In the genomic region with DNA sequence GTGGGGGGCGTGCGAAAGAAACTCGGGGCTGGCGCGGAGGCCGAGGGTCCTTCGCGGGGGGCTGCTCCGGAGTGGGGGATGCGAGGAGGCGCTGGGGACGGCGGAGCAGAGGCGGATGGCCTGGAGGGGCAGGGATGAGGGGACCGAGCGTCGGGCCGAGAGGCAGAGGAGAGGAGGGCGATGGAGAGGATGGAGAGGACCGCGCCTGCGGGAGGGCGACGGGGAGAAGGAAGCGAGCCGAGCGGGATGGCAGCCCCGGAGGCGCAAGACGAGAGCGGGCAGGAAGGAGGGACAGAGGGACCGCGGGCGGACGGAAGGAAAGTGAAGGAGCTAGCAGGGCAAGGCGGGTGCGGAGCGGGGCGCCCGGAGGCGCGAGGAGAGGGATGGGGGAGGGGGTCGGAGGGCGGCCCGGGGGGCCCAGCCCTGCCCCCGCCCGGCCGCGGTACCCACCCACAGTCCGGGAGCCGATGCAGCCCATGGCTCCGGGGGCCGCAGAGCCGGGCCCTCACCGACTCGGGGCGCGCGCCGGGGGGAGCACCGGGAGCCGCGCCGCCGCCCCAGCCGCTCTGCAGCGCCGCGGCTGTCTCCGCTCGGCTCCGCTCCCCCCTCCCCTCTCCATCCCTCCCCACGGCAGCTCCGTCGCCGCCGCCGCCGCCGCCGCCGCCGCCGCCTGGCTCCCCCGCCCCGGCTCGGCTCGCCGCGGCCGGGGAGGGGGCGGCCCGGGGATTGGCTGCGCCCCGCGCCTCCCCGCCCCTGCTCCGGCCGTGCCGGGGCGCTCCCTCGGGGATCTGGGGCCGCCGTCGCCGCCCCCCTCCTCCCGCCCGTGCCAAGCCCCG, we compare ENCODE assay signal across 8 cellular contexts. TPM values are rescaled to one million over a fixed set of nuclear protein-coding genes. Genes with fewer than 3 reads are reported as not detected.
A peak's percentile ranks its signal among the peaks of the same experiment; 100 is the strongest.
DNase-seq lines count a peak whose midpoint lies in the region; ATAC-seq and TF ChIP-seq lines count a peak whose summit lies in the region.

TSS of gene FAM131B (minus strand) at position 588 of the 836 bp plus-strand sequence. CDS start at position 478, 110 bp downstream.

- DNase-seq in AG08396 (ENCODE audit: low spot score) (peak; percentile 69), lung (ENCODE audit: low spot score) (no peak), testis (no peak)
- DNase-seq in effector CD4-positive, alpha-beta T cell: no peak

- no peaks in the 10 kb centered on the region for H3K9me3 ChIP-seq in lung (ENCODE audit: control insufficient read depth in 2 of 2, insufficient read depth in 1 of 2, low read length in 1 of 2)
- H3K9me3 ChIP-seq in testis: no peaks in the 10 kb centered on the region

- TF ChIP-seq CTCF in lung (IDR thresholded peaks at IDR 0.05; ENCODE audit: control extremely low read depth, extremely low read depth): no peak
- TF ChIP-seq CTCF in testis (IDR thresholded peaks at IDR 0.05): no peak

- H3K36me3 ChIP-seq in lung (ENCODE audit: control insufficient read depth in 2 of 2, insufficient read depth in 2 of 2, low read length in 2 of 2) (no peaks in the 10 kb centered on the region), testis (ENCODE audit: low read depth, missing control alignments) (no peaks in the 10 kb centered on the region)

- H3K4me1 ChIP-seq in lung (ENCODE audit: control insufficient read depth in 2 of 2, insufficient read depth in 2 of 2, low read length in 2 of 2) (peaks cover 0 to 8% of the 10 kb centered on the region in 2 donors), testis (peaks cover 5% of the 10 kb centered on the region)

- ATAC-seq in GM19395 (IDR thresholded peaks at IDR 0.05; ENCODE audit: unreplicated experiment) (peak; percentile 50), SK-N-SH treated with all-trans-retinoic acid at 6 μM for 48 hours (peak; percentile 68), lung (ENCODE audit: insufficient read depth, low FRiP score) (no peak), HG02938 (IDR thresholded peaks at IDR 0.05; ENCODE audit: unreplicated experiment) (no peak)

- peak within 1 kb of the TSS; percentile 95 for H3K27ac ChIP-seq in cingulate gyrus (ENCODE audit: low read depth, low read length)
- no peak within 1 kb of the TSS for H3K27ac ChIP-seq in lung (ENCODE audit: low read depth in 1 of 2, low read length in 1 of 2)
- no peak within 1 kb of the TSS for H3K27ac ChIP-seq in testis

- TF ChIP-seq POLR2A in testis (IDR thresholded peaks at IDR 0.05): no peak

- 1 to 2% methylated on average over 41 to 109 of the region's 109 CpGs for WGBS in lung, 2 donors
- 1% methylated on average over 27 to 64 of the region's 109 CpGs for WGBS in testis, 2 donors

- intact Hi-C loops in testis (cut with DNase I; ENCODE audit: low total_unique reads): no loop called here

- H3K27me3 ChIP-seq in lung (ENCODE audit: control insufficient read depth, insufficient read depth): no peaks in the 10 kb centered on the region
- no peaks in the 10 kb centered on the region for H3K27me3 ChIP-seq in testis

- H3K4me3 ChIP-seq in lung (peak within 1 kb of the TSS; percentile 11), testis (peak within 1 kb of the TSS; percentile 45 to 57)

TF ChIP-seq in SK-N-SH treated with all-trans-retinoic acid at 6 μM for 48 hours, 23 proteins besides CTCF, POLR2A, EP300 and RAD21:
- TF ChIP-seq SNAI2 (CRISPR knock-in tag; IDR thresholded peaks at IDR 0.05) (0 out of 2 replicates have a peak, but pooled peaks have one; percentile 21), ZFP3 (CRISPR knock-in tag; IDR thresholded peaks at IDR 0.05) (no peak)
TF ChIP-seq in SK-N-SH treated with all-trans-retinoic acid at 6 μM for 48 hours: peak in this region for 1.

RNA-seq across cellular contexts. Expression of gene FAM131B, which starts in this region (rescaled TPM):
- 1 to 10 TPM in 1 of 2 donors, under 1 TPM in 1; 0.80 to 1.1 TPM for total RNA-seq in lung
- under 1 TPM; 0.18 to 0.29 TPM for polyA plus RNA-seq in lung
- 1 to 10 TPM; 1.2 TPM for total RNA-seq in testis
- polyA plus RNA-seq in testis (ENCODE audit: insufficient read depth, low read depth, low replicate concordance): 1.2 TPM

Comparison
In these comparisons a context has a peak if more than half of its experiments do, and no peak if none do; other contexts are left out.
1. ATAC-seq: peak in GM19395 (single experiment) and SK-N-SH treated with all-trans-retinoic acid at 6 μM for 48 hours (single experiment); none in lung (single experiment) and HG02938 (single experiment).